Comparison of ENCODE assay signal across 8 cellular contexts in genomic region chr12:7130537-7130790, GRCh38. TPM values are rescaled to one million over a fixed set of nuclear protein-coding genes. Genes with fewer than 3 reads are reported as not detected.
DNase-seq lines count a peak whose midpoint lies in the region; ATAC-seq and TF ChIP-seq lines count a peak whose summit lies in the region.

No MANE protein-coding gene starts in this region.

- H3K9me3 Mint-ChIP-seq in activated T-helper 17 cell treated with anti-CD3 and anti-CD28 coated beads, Interleukin-2, amount 50 U/mL, for 72 hours: no peaks in the 10 kb centered on the region
- no peaks in the 10 kb centered on the region for H3K9me3 Mint-ChIP-seq in immature natural killer cell

- peak overlapping the region; percentile 62 for H3K4me3 ChIP-seq in suprapubic skin

- TF ChIP-seq POLR2A in suprapubic skin (IDR thresholded peaks at IDR 0.05): no peak

- peaks cover 30% of the 10 kb centered on the region for H3K4me1 ChIP-seq in suprapubic skin

- H3K4me3 Mint-ChIP-seq in activated T-helper 17 cell treated with anti-CD3 and anti-CD28 coated beads, Interleukin-2, amount 50 U/mL, for 72 hours: peak overlapping the region; percentile 97
- peak overlapping the region; percentile 95 to 99 (median 98) for H3K4me3 Mint-ChIP-seq in immature natural killer cell

- ATAC-seq in activated T-helper 17 cell treated with anti-CD3 and anti-CD28 coated beads, Interleukin-2, amount 50 U/mL, for 72 hours (replicated peaks): peak; percentile 25
- no peak for ATAC-seq in GM18511 (IDR thresholded peaks at IDR 0.05; ENCODE audit: unreplicated experiment)

- H3K36me3 Mint-ChIP-seq in activated T-helper 17 cell treated with anti-CD3 and anti-CD28 coated beads, Interleukin-2, amount 50 U/mL, for 72 hours (ENCODE audit: low read depth): peaks cover 20% of the 10 kb centered on the region
- peaks cover 1 to 13% (median 3%) of the 10 kb centered on the region in 3 donors for H3K36me3 Mint-ChIP-seq in immature natural killer cell

- H3K27ac ChIP-seq in suprapubic skin: peak overlapping the region; percentile 19

- no peak for TF ChIP-seq CTCF in suprapubic skin (IDR thresholded peaks at IDR 0.05)

- no peak for TF ChIP-seq EP300 in suprapubic skin (IDR thresholded peaks at IDR 0.05)

- no peaks in the 10 kb centered on the region for H3K9me3 ChIP-seq in suprapubic skin

- peaks cover 28% of the 10 kb centered on the region for H3K4me1 Mint-ChIP-seq in activated T-helper 17 cell treated with anti-CD3 and anti-CD28 coated beads, Interleukin-2, amount 50 U/mL, for 72 hours
- peaks cover 34 to 43% of the 10 kb centered on the region in 2 donors for H3K4me1 Mint-ChIP-seq in immature natural killer cell

- H3K27ac Mint-ChIP-seq in activated T-helper 17 cell treated with anti-CD3 and anti-CD28 coated beads, Interleukin-2, amount 50 U/mL, for 72 hours: peak overlapping the region; percentile 90
- H3K27ac Mint-ChIP-seq in immature natural killer cell: peak overlapping the region; percentile 90 to 99 (median 96)

- H3K36me3 ChIP-seq in suprapubic skin: peaks cover 4% of the 10 kb centered on the region

- WGBS in suprapubic skin: 0% methylated on average over 11 of the region's 14 CpGs

- H3K27me3 Mint-ChIP-seq in activated T-helper 17 cell treated with anti-CD3 and anti-CD28 coated beads, Interleukin-2, amount 50 U/mL, for 72 hours: no peaks in the 10 kb centered on the region
- H3K27me3 Mint-ChIP-seq in immature natural killer cell (ENCODE audit: low read depth in 3 of 3): peaks cover 0 to 5% (median 3%) of the 10 kb centered on the region in 3 donors

- H3K27me3 ChIP-seq in suprapubic skin: no peaks in the 10 kb centered on the region

- DNase-seq in NCI-H146 (lab: John Stamatoyannopoulos, UW): peak; percentile 78
- DNase-seq in NCI-H146 treated with DMSO at 0.1 percent for 48 hours (lab: John Stamatoyannopoulos, UW; ENCODE audit: unreplicated experiment): no peak
- no peak for DNase-seq in immature natural killer cell
- DNase-seq in suprapubic skin (ENCODE audit: low spot score in 2 of 2): no peak
- no peak for DNase-seq in NCI-H1436 (lab: John Stamatoyannopoulos, UW)
- no peak for DNase-seq in putamen (ENCODE audit: low spot score)

RNA-seq across cellular contexts. Expression of gene CLSTN3, which starts 0.3 kb away (rescaled TPM):
- total RNA-seq in activated T-helper 17 cell treated with anti-CD3 and anti-CD28 coated beads, Interleukin-2, amount 50 U/mL, for 72 hours: 10 to 100 TPM; 51.8 to 61.9 TPM
- polyA plus RNA-seq in immature natural killer cell: 10 to 100 TPM in 2 of 3 donors, 1 to 10 TPM in 1; 7.6 to 18.9 (median 13.8) TPM
- total RNA-seq in suprapubic skin: 10 to 100 TPM; 29.9 to 69.8 (median 39.1) TPM

RNA-seq across cellular contexts. Expression of gene RBP5, which starts 1.8 kb away (rescaled TPM):
- not detected for total RNA-seq in activated T-helper 17 cell treated with anti-CD3 and anti-CD28 coated beads, Interleukin-2, amount 50 U/mL, for 72 hours
- not detected for polyA plus RNA-seq in immature natural killer cell
- total RNA-seq in suprapubic skin: 1 to 10 TPM in 1 of 4 donors, under 1 TPM in 1, not detected in 2; 0.98 to 2.1 TPM

RNA-seq across cellular contexts. Expression of gene C1RL, which starts 21.4 kb away (rescaled TPM):
- total RNA-seq in activated T-helper 17 cell treated with anti-CD3 and anti-CD28 coated beads, Interleukin-2, amount 50 U/mL, for 72 hours: 10 to 100 TPM; 14.0 to 30.6 TPM
- polyA plus RNA-seq in immature natural killer cell: 10 to 100 TPM in 1 of 3 donors, 1 to 10 TPM in 1, under 1 TPM in 1; 0.75 to 10.5 (median 8.5) TPM
- 10 to 100 TPM; 28.5 to 50.8 (median 34.7) TPM for total RNA-seq in suprapubic skin

RNA-seq across cellular contexts. Expression of gene C1R, which starts 38.2 kb away (rescaled TPM):
- total RNA-seq in activated T-helper 17 cell treated with anti-CD3 and anti-CD28 coated beads, Interleukin-2, amount 50 U/mL, for 72 hours: 1 to 10 TPM; 3.2 to 3.3 TPM
- polyA plus RNA-seq in immature natural killer cell: 1 to 10 TPM in 1 of 3 donors, under 1 TPM in 1, not detected in 1; 0.98 to 3.9 TPM
- total RNA-seq in suprapubic skin: 100 to 1,000 TPM in 2 of 4 donors, 10 to 100 TPM in 2; 70.2 to 166 (median 95.4) TPM

RNA-seq across cellular contexts. Expression of gene PEX5, which starts 59.0 kb away (rescaled TPM):
- 10 to 100 TPM; 21.4 to 31.4 TPM for total RNA-seq in activated T-helper 17 cell treated with anti-CD3 and anti-CD28 coated beads, Interleukin-2, amount 50 U/mL, for 72 hours
- 10 to 100 TPM; 11.9 to 22.6 (median 17.1) TPM for polyA plus RNA-seq in immature natural killer cell
- total RNA-seq in suprapubic skin: 10 to 100 TPM; 35.9 to 49.3 (median 41.5) TPM
